In the genomic region with DNA sequence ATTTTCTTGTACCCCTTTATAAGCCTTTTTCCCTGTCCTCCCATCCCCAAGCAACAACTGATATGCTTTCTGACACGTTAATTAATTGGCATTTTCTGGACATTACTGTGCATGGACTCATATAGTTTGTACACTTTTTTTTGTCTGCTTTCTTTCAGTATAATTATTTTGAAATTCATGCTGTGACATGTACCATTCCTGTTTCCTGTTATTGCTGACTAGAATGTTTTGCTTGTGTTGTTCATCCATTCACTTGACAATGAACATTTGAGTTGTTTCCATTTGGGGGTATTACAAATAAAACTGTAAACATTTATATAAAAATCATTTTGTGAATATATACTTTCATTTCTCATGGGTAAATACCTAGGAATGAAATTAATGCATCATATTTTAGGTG, we compare ENCODE assay signal across 19 cellular contexts. TPM values are rescaled to one million over a fixed set of nuclear protein-coding genes. Genes with fewer than 3 reads are reported as not detected.
DNase-seq lines count a peak whose midpoint lies in the region; ATAC-seq, FAIRE-seq and TF ChIP-seq lines count a peak whose summit lies in the region.
"Had no signal": no experiment of that assay in that cellular context is flagged by ENCODE, and none has a peak within 500 bp of the region (broad histone marks: within the 10 kb centered on the region; RNA-seq: fewer than 3 reads in every experiment).

No MANE protein-coding gene starts in this region.

- no peak for TF ChIP-seq EP300 in A549 (IDR thresholded peaks at IDR 0.05)

- TF ChIP-seq POLR2A in A549 (IDR thresholded peaks at IDR 0.05; ENCODE audit: low read length): no peak

- WGBS in A549 (ENCODE audit: missing lambda C conversion rate): 59% methylated on average over 1 of the region's 1 CpG

- H3K9me3 ChIP-seq in A549: no peaks in the 10 kb centered on the region
- H3K9me3 ChIP-seq: Caco-2 had no signal

- DNase-seq in A549 (ENCODE audit: low read depth in 1 of 2, low spot score in 1 of 2): no peak
- DNase-seq in amniotic epithelial cell (ENCODE audit: low read depth): peak; percentile 11
- peak; percentile 20 for DNase-seq in dermis blood vessel endothelial cell
- peak; percentile 3 for DNase-seq in fibroblast of pulmonary artery (ENCODE audit: low read depth)
- DNase-seq in inferior parietal cortex (ENCODE audit: extremely low spot score): no peak
- DNase-seq: AML-193; Caco-2; CD4-positive, alpha-beta T cell; DMS153; DMS79; GDM1; H9 had no signal

- no peak for FAIRE-seq in A549 (lab: Jason Lieb, UNC)
- FAIRE-seq: D721Med, GM12892, GM18507, H1 had no signal

- no peak overlapping the region for H3K4me3 ChIP-seq in A549
- no peak overlapping the region for H3K4me3 ChIP-seq in fibroblast of pulmonary artery (replicated peaks; ENCODE audit: low read depth, low read length)

- no peak overlapping the region for H3K4me2 ChIP-seq in A549

- no peak for TF ChIP-seq CTCF in A549 (IDR thresholded peaks at IDR 0.05)
- no peak for TF ChIP-seq CTCF in fibroblast of pulmonary artery (IDR thresholded peaks at IDR 0.05; ENCODE audit: low read length, missing control alignments)

- ATAC-seq in A549 (no peak), GM21737 (IDR thresholded peaks at IDR 0.05; ENCODE audit: unreplicated experiment) (no peak), GM18907 (IDR thresholded peaks at IDR 0.05; ENCODE audit: unreplicated experiment) (no peak)

- TF ChIP-seq RAD21 in A549 (conservative IDR thresholded peaks at IDR 0.05 in 1 of 2, IDR thresholded peaks at IDR 0.05 in 1 of 2): no peak

- H3K27ac ChIP-seq in A549: 0 out of 6 replicates have a peak overlapping the region, but pooled peaks of 1 of the 2 experiments have one; percentile 23
- H3K27ac ChIP-seq: C4-2B had no signal

- POLR2A ChIA-PET in A549 (lab: Yijun Ruan, JAX): no interaction called here

- peaks cover 16% of the 10 kb centered on the region for H3K4me1 ChIP-seq in A549
- H3K4me1 ChIP-seq: Caco-2 had no signal

- CTCF ChIA-PET in A549 (lab: Yijun Ruan, JAX): interaction anchor here (1.8 kb wide), 1 partner anchor 99 kb away, joined by 4 read pairs; no protein-coding TSS in a partner anchor

TF ChIP-seq in A549, 52 proteins besides CTCF, POLR2A, EP300 and RAD21:
- peak; percentile 21 for TF ChIP-seq MAFK (IDR thresholded peaks at IDR 0.05; ENCODE audit: partially characterized antibody)
- TF ChIP-seq POLR2AphosphoS2 (conservative IDR thresholded peaks at IDR 0.05; ENCODE audit: low read length): no peak
TF ChIP-seq in A549: peak in this region for 1.

RNA-seq across cellular contexts. Expression of a gene that starts 50.6 kb away (rescaled TPM):
- polyA plus RNA-seq in A549 (2011; rRNA removed) (49.3 and 52.7 TPM in 2 replicates), A549 (2017; fragmentation: RNase III; extraction: RNeasy Plus Mini Kit Qiagen cat#74134 plus additional on column Dnase treatment) (24.7 to 28.7 TPM (median 25.0 TPM) in 3 replicates)
- 13.8 and 15.2 TPM in 2 replicates for polyA plus RNA-seq in A549 (2012; cell fraction: cytosol; rRNA removed)
- polyA plus RNA-seq in A549 (2012; cell fraction: nucleus; rRNA removed): 26.3 and 32.5 TPM in 2 replicates
- polyA minus RNA-seq in A549 (2011; rRNA and poly(A)+ RNA removed): 31.1 and 34.8 TPM in 2 replicates
- total RNA-seq in dermis blood vessel endothelial cell: 21.2 and 27.4 TPM in 2 replicates

Comparison
In these comparisons a context has a peak if more than half of its experiments do, and no peak if none do; other contexts are left out.
1. DNase-seq: peak in amniotic epithelial cell (single experiment), dermis blood vessel endothelial cell (single experiment) and fibroblast of pulmonary artery (single experiment); none in A549 (0 of 2) and inferior parietal cortex (single experiment).